In genomic region chr10:34835908-34836558, GRCh38 we compare ENCODE assay signal across 16 cellular contexts.
DNase-seq lines count a peak whose midpoint lies in the region; ATAC-seq and TF ChIP-seq lines count a peak whose summit lies in the region.
"Had no signal": no experiment of that assay in that cellular context is flagged by ENCODE, and none has a peak within 500 bp of the region (broad histone marks: within the 10 kb centered on the region; RNA-seq: fewer than 3 reads in every experiment).

No MANE protein-coding gene starts in this region.

- no peak overlapping the region for H3K27ac ChIP-seq in coronary artery
- H3K27ac ChIP-seq: body of pancreas, SJSA1 had no signal

- no peaks in the 10 kb centered on the region for H3K9me3 Mint-ChIP-seq in nephron progenitor cell

- DNase-seq in nephron progenitor cell, result no peak
- DNase-seq in SKM-1 treated with dmso at 0.1 percent for 144 hours (lab: John Stamatoyannopoulos, UW; ENCODE audit: unreplicated experiment), result no peak
- no peak for DNase-seq in C1 segment of cervical spinal cord (lab: John Stamatoyannopoulos, UW)
- no peak for DNase-seq in NCI-H1105 treated with DMSO at 0.1 percent for 48 hours (lab: John Stamatoyannopoulos, UW)
- DNase-seq in coronary artery (ENCODE audit: low spot score), result no peak
- DNase-seq: activated naive CD4-positive, alpha-beta T cell treated with Interleukin-2 at 50 U/mL for 16 hours; body of pancreas; NCI-H2081 treated with DMSO at 0.1 percent for 48 hours; NK-92 treated with Interleukin-12 subunit alpha and Interleukin-12 subunit beta, amount 100 ng/mL, for 24 hours; small intestine had no signal

- no peak for TF ChIP-seq CTCF in nephron progenitor cell (IDR thresholded peaks at IDR 0.05)
- no peak for TF ChIP-seq CTCF in coronary artery (IDR thresholded peaks at IDR 0.05)

- no peak overlapping the region for H3K4me3 ChIP-seq in coronary artery
- H3K4me3 ChIP-seq: body of pancreas, SJSA1 had no signal

- no peaks in the 10 kb centered on the region for H3K36me3 Mint-ChIP-seq in nephron progenitor cell (ENCODE audit: low read depth)
- H3K36me3 Mint-ChIP-seq: CD14-positive monocyte had no signal

- H3K4me3 Mint-ChIP-seq in nephron progenitor cell, result peak overlapping the region; percentile 7
- H3K4me3 Mint-ChIP-seq: memory B cell had no signal

- H3K27ac Mint-ChIP-seq in nephron progenitor cell, result no peak overlapping the region
- H3K27ac Mint-ChIP-seq: CD14-positive monocyte, memory B cell had no signal

- ATAC-seq in GM18511 (IDR thresholded peaks at IDR 0.05; ENCODE audit: unreplicated experiment) (peak; percentile 93), GM21390 (IDR thresholded peaks at IDR 0.05; ENCODE audit: unreplicated experiment) (peak; percentile 60), HG03135 (IDR thresholded peaks at IDR 0.05; ENCODE audit: unreplicated experiment) (peak; percentile 67)
- ATAC-seq: body of pancreas had no signal

- peaks cover 15% of the 10 kb centered on the region for H3K27me3 Mint-ChIP-seq in nephron progenitor cell (ENCODE audit: low read depth, poor library complexity)
- H3K27me3 Mint-ChIP-seq: memory B cell had no signal

- H3K4me1 Mint-ChIP-seq in nephron progenitor cell, result peaks cover 17% of the 10 kb centered on the region
- H3K4me1 Mint-ChIP-seq: CD14-positive monocyte, memory B cell had no signal
